12 cellular contexts compared by ENCODE assay signal in the genomic region with DNA sequence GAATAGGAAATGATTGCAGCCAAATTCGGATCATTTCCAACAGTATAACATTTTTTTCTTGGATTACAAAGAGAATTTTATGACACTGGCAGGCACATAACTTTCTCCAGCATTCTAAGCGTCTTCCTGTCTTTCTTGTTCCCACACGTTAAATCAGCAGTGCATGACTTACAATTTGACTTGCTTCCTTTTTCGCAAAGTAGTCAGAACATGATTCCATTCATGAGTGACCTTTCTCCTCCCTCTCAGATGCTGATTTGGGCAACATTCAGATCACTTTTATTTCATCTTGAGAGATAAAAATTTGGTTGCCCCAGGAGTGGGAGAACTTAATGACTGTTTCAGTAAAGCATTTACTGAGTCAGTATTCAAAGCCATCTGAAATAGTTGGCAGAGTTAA.
DNase-seq lines count a peak whose midpoint lies in the region; ATAC-seq and TF ChIP-seq lines count a peak whose summit lies in the region.
"Had no signal": no experiment of that assay in that cellular context is flagged by ENCODE, and none has a peak within 500 bp of the region (broad histone marks: within the 10 kb centered on the region; RNA-seq: fewer than 3 reads in every experiment).

No MANE protein-coding gene starts in this region.

- H3K36me3 Mint-ChIP-seq in activated CD4-positive, alpha-beta memory T cell treated with anti-CD3 and anti-CD28 coated beads for 36 hours, result no peaks in the 10 kb centered on the region
- H3K36me3 Mint-ChIP-seq in activated T-helper 17 cell treated with anti-CD3 and anti-CD28 coated beads, Interleukin-2, amount 50 U/mL, for 72 hours (ENCODE audit: low read depth), result no peaks in the 10 kb centered on the region
- H3K36me3 Mint-ChIP-seq: stimulated activated naive B cell treated with anti-CD40 and anti-IgM and Interleukin-4, amounts not matched to agents 10 μg/mL and 1 μg/mL and 100 μg/mL, for 72 hours had no signal

- no peak overlapping the region for H3K4me3 ChIP-seq in kidney epithelial cell (ENCODE audit: low read depth, low read length)
- H3K4me3 ChIP-seq: gastrocnemius medialis, SJSA1 had no signal

- POLR2A ChIA-PET in activated CD4-positive, alpha-beta memory T cell treated with anti-CD3 and anti-CD28 coated beads for 36 hours (lab: Charles Lee), result no interaction called here

- no peaks in the 10 kb centered on the region for H3K9me3 Mint-ChIP-seq in activated CD4-positive, alpha-beta memory T cell treated with anti-CD3 and anti-CD28 coated beads for 36 hours
- H3K9me3 Mint-ChIP-seq in activated T-helper 17 cell treated with anti-CD3 and anti-CD28 coated beads, Interleukin-2, amount 50 U/mL, for 72 hours, result no peaks in the 10 kb centered on the region
- H3K9me3 Mint-ChIP-seq: stimulated activated naive B cell treated with anti-CD40 and anti-IgM and Interleukin-4, amounts not matched to agents 10 μg/mL and 1 μg/mL and 100 μg/mL, for 72 hours had no signal

- intact Hi-C loops in activated CD4-positive, alpha-beta memory T cell treated with anti-CD3 and anti-CD28 coated beads for 36 hours (cut with micrococcal nuclease), result no loop called here

- in situ Hi-C loops in Caki2 (cut with HindIII; ENCODE audit: low pct_unique_long_range_greater_than_20kb, low sequenced_read_pairs), result no loop called here

- no peak for TF ChIP-seq CTCF in kidney epithelial cell (IDR thresholded peaks at IDR 0.05; ENCODE audit: insufficient read depth, low read length, poor library complexity, severe bottlenecking)

- peaks cover 5% of the 10 kb centered on the region for H3K27me3 Mint-ChIP-seq in activated CD4-positive, alpha-beta memory T cell treated with anti-CD3 and anti-CD28 coated beads for 36 hours
- peaks cover 2% of the 10 kb centered on the region for H3K27me3 Mint-ChIP-seq in activated T-helper 17 cell treated with anti-CD3 and anti-CD28 coated beads, Interleukin-2, amount 50 U/mL, for 72 hours
- H3K27me3 Mint-ChIP-seq: stimulated activated naive B cell treated with anti-CD40 and anti-IgM and Interleukin-4, amounts not matched to agents 10 μg/mL and 1 μg/mL and 100 μg/mL, for 72 hours had no signal

- DNase-seq in Caki2 (ENCODE audit: low read depth), result peak; percentile 44
- peak; percentile 77 for DNase-seq in amniotic epithelial cell (ENCODE audit: low read depth)
- DNase-seq in kidney epithelial cell (ENCODE audit: low read depth), result peak; percentile 67
- DNase-seq in activated CD4-positive, alpha-beta memory T cell treated with anti-CD3 and anti-CD28 coated beads for 36 hours, result no peak
- DNase-seq: gastrocnemius medialis; Karpas-422; stimulated activated naive B cell treated with anti-CD40 and anti-IgM and Interleukin-4, amounts not matched to agents 10 μg/mL and 1 μg/mL and 100 μg/mL, for 72 hours had no signal

- no peak overlapping the region for H3K4me3 Mint-ChIP-seq in activated CD4-positive, alpha-beta memory T cell treated with anti-CD3 and anti-CD28 coated beads for 36 hours
- H3K4me3 Mint-ChIP-seq in activated T-helper 17 cell treated with anti-CD3 and anti-CD28 coated beads, Interleukin-2, amount 50 U/mL, for 72 hours, result no peak overlapping the region
- H3K4me3 Mint-ChIP-seq: stimulated activated naive B cell treated with anti-CD40 and anti-IgM and Interleukin-4, amounts not matched to agents 10 μg/mL and 1 μg/mL and 100 μg/mL, for 72 hours had no signal

- H3K27ac Mint-ChIP-seq in activated CD4-positive, alpha-beta memory T cell treated with anti-CD3 and anti-CD28 coated beads for 36 hours, result no peak overlapping the region
- H3K27ac Mint-ChIP-seq in activated T-helper 17 cell treated with anti-CD3 and anti-CD28 coated beads, Interleukin-2, amount 50 U/mL, for 72 hours, result no peak overlapping the region
- H3K27ac Mint-ChIP-seq: stimulated activated naive B cell treated with anti-CD40 and anti-IgM and Interleukin-4, amounts not matched to agents 10 μg/mL and 1 μg/mL and 100 μg/mL, for 72 hours had no signal

- H3K4me1 Mint-ChIP-seq in activated CD4-positive, alpha-beta memory T cell treated with anti-CD3 and anti-CD28 coated beads for 36 hours (ENCODE audit: low read depth), result no peaks in the 10 kb centered on the region
- no peaks in the 10 kb centered on the region for H3K4me1 Mint-ChIP-seq in activated T-helper 17 cell treated with anti-CD3 and anti-CD28 coated beads, Interleukin-2, amount 50 U/mL, for 72 hours

- no peaks in the 10 kb centered on the region for H3K27me3 ChIP-seq in kidney epithelial cell (ENCODE audit: control insufficient read depth, insufficient read depth, low read length)
- H3K27me3 ChIP-seq: gastrocnemius medialis, SJSA1 had no signal

- H3K36me3 ChIP-seq in kidney epithelial cell (ENCODE audit: control insufficient read depth, insufficient read depth, low read length), result no peaks in the 10 kb centered on the region
- H3K36me3 ChIP-seq: gastrocnemius medialis, SJSA1 had no signal

- ATAC-seq in HG02852 (IDR thresholded peaks at IDR 0.05; ENCODE audit: unreplicated experiment) (peak; percentile 82), HG03439 (IDR thresholded peaks at IDR 0.05; ENCODE audit: unreplicated experiment) (no peak), HG02759 (IDR thresholded peaks at IDR 0.05; ENCODE audit: unreplicated experiment) (no peak)
- no peak for ATAC-seq in activated T-helper 17 cell treated with anti-CD3 and anti-CD28 coated beads, Interleukin-2, amount 50 U/mL, for 72 hours (replicated peaks)
- ATAC-seq: gastrocnemius medialis had no signal

- CTCF ChIA-PET in activated CD4-positive, alpha-beta memory T cell treated with anti-CD3 and anti-CD28 coated beads for 36 hours (lab: Charles Lee), result no interaction called here
